1 cellular context compared by ENCODE assay signal in genomic region chr10:68959695-68960524, GRCh38.
TF ChIP-seq lines count a peak whose summit lies in the region.

No MANE protein-coding gene starts in this region.

TF ChIP-seq in GM12878, 131 proteins besides CTCF, POLR2A, EP300 and RAD21:
- TF ChIP-seq NRF1 (conservative IDR thresholded peaks at IDR 0.05; ENCODE audit: low read depth, low read length) (no peak), SPI1 (IDR thresholded peaks at IDR 0.05; ENCODE audit: borderline replicate concordance, insufficient read depth, low read depth, low read length) (no peak), BRCA1 (IDR thresholded peaks at IDR 0.05; ENCODE audit: low read depth, low read length) (no peak), IRF5 (IDR thresholded peaks at IDR 0.05; ENCODE audit: borderline replicate concordance) (no peak), PAX5 (IDR thresholded peaks at IDR 0.05; ENCODE audit: borderline replicate concordance, low read depth, low read length) (no peak), ZNF622 (IDR thresholded peaks at IDR 0.05) (no peak)
TF ChIP-seq in GM12878: peak in this region for 0.
